ENCODE assay signal across 3 cellular contexts in genomic region chr14:21275261-21275858, GRCh38.
TF ChIP-seq lines count a peak whose summit lies in the region.

No MANE protein-coding gene starts in this region.

TF ChIP-seq in SK-N-SH, 30 proteins besides CTCF, POLR2A, EP300 and RAD21 (continued from another document):
- TF ChIP-seq, protein P1, sequence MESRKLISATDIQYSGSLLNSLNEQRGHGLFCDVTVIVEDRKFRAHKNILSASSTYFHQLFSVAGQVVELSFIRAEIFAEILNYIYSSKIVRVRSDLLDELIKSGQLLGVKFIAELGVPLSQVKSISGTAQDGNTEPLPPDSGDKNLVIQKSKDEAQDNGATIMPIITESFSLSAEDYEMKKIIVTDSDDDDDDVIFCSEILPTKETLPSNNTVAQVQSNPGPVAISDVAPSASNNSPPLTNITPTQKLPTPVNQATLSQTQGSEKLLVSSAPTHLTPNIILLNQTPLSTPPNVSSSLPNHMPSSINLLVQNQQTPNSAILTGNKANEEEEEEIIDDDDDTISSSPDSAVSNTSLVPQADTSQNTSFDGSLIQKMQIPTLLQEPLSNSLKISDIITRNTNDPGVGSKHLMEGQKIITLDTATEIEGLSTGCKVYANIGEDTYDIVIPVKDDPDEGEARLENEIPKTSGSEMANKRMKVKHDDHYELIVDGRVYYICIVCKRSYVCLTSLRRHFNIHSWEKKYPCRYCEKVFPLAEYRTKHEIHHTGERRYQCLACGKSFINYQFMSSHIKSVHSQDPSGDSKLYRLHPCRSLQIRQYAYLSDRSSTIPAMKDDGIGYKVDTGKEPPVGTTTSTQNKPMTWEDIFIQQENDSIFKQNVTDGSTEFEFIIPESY (IDR thresholded peaks at IDR 0.05; ENCODE audit: borderline replicate concordance, low read depth) = no peak
- TF ChIP-seq GATA2 (CRISPR knock-in tag; IDR thresholded peaks at IDR 0.05) (no peak), RCOR1 (IDR thresholded peaks at IDR 0.05; ENCODE audit: low read length) (no peak), RFX5 (IDR thresholded peaks at IDR 0.05; ENCODE audit: low read length) (no peak), GABPA (IDR thresholded peaks at IDR 0.05; ENCODE audit: low read depth) (no peak), POLR2AphosphoS5 (IDR thresholded peaks at IDR 0.05; ENCODE audit: low read depth, low read length) (no peak), ELF1 (IDR thresholded peaks at IDR 0.05) (no peak), FOXJ3 (CRISPR knock-in tag; IDR thresholded peaks at IDR 0.05) (no peak), SMC3 (IDR thresholded peaks at IDR 0.05; ENCODE audit: low read depth, low read length) (no peak), NRF1 (IDR thresholded peaks at IDR 0.05; ENCODE audit: low read depth, low read length) (no peak), RXRA (IDR thresholded peaks at IDR 0.05; ENCODE audit: borderline replicate concordance, low read depth) (no peak), MXI1 (IDR thresholded peaks at IDR 0.05; ENCODE audit: low read depth, low read length) (no peak), NFIC (IDR thresholded peaks at IDR 0.05; ENCODE audit: borderline replicate concordance) (no peak), MEF2A (IDR thresholded peaks at IDR 0.05; ENCODE audit: borderline replicate concordance, low read depth) (no peak), EZH2phosphoT487 (IDR thresholded peaks at IDR 0.05; ENCODE audit: borderline replicate concordance, low read depth) (no peak)
- TF ChIP-seq, protein P2, sequence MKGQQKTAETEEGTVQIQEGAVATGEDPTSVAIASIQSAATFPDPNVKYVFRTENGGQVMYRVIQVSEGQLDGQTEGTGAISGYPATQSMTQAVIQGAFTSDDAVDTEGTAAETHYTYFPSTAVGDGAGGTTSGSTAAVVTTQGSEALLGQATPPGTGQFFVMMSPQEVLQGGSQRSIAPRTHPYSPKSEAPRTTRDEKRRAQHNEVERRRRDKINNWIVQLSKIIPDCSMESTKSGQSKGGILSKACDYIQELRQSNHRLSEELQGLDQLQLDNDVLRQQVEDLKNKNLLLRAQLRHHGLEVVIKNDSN (IDR thresholded peaks at IDR 0.05; ENCODE audit: borderline replicate concordance, low read depth) = no peak
TF ChIP-seq in SK-N-SH: peak in this region for 0.

TF ChIP-seq in SK-N-SH treated with all-trans-retinoic acid at 6 μM for 48 hours, 23 proteins besides CTCF, POLR2A, EP300 and RAD21 (continued from another document):
- TF ChIP-seq ZFP30 (CRISPR knock-in tag; IDR thresholded peaks at IDR 0.05) = no peak
- TF ChIP-seq, protein P3, sequence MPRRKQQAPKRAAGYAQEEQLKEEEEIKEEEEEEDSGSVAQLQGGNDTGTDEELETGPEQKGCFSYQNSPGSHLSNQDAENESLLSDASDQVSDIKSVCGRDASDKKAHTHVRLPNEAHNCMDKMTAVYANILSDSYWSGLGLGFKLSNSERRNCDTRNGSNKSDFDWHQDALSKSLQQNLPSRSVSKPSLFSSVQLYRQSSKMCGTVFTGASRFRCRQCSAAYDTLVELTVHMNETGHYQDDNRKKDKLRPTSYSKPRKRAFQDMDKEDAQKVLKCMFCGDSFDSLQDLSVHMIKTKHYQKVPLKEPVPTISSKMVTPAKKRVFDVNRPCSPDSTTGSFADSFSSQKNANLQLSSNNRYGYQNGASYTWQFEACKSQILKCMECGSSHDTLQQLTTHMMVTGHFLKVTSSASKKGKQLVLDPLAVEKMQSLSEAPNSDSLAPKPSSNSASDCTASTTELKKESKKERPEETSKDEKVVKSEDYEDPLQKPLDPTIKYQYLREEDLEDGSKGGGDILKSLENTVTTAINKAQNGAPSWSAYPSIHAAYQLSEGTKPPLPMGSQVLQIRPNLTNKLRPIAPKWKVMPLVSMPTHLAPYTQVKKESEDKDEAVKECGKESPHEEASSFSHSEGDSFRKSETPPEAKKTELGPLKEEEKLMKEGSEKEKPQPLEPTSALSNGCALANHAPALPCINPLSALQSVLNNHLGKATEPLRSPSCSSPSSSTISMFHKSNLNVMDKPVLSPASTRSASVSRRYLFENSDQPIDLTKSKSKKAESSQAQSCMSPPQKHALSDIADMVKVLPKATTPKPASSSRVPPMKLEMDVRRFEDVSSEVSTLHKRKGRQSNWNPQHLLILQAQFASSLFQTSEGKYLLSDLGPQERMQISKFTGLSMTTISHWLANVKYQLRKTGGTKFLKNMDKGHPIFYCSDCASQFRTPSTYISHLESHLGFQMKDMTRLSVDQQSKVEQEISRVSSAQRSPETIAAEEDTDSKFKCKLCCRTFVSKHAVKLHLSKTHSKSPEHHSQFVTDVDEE (CRISPR knock-in tag; IDR thresholded peaks at IDR 0.05) = no peak
- no peak for TF ChIP-seq POU6F1 (CRISPR knock-in tag; IDR thresholded peaks at IDR 0.05; ENCODE audit: borderline replicate concordance, low read depth)
TF ChIP-seq in SK-N-SH treated with all-trans-retinoic acid at 6 μM for 48 hours: peak in this region for 0.

TF ChIP-seq in WTC11, 78 proteins besides CTCF, POLR2A, EP300 and RAD21 (continued from another document):
- no peak for TF ChIP-seq FOXP4 (CRISPR knock-in tag; IDR thresholded peaks at IDR 0.05)
TF ChIP-seq in WTC11: peak in this region for 0.
